ENCODE assay signal across 12 cellular contexts in genomic region chr15:31274496-31275330, GRCh38. TPM values are rescaled to one million over a fixed set of nuclear protein-coding genes. Genes with fewer than 3 reads are reported as not detected.
DNase-seq lines count a peak whose midpoint lies in the region; ATAC-seq, FAIRE-seq and TF ChIP-seq lines count a peak whose summit lies in the region.
"Had no signal": no experiment of that assay in that cellular context is flagged by ENCODE, and none has a peak within 500 bp of the region (broad histone marks: within the 10 kb centered on the region; RNA-seq: fewer than 3 reads in every experiment).

No MANE protein-coding gene starts in this region.

- no peaks in the 10 kb centered on the region for H3K27me3 Mint-ChIP-seq in activated naive CD8-positive, alpha-beta T cell treated with anti-CD3 and anti-CD28 coated beads, Interleukin-2, amount 10 ng/mL, durations not matched to agents 7 days and 5 days
- no peaks in the 10 kb centered on the region for H3K27me3 Mint-ChIP-seq in activated naive CD8-positive, alpha-beta T cell treated with anti-CD3 and anti-CD28 coated beads, Interleukin-2, amount 50 U/mL, for 24 hours

- peaks cover 28% of the 10 kb centered on the region for H3K4me1 Mint-ChIP-seq in activated naive CD8-positive, alpha-beta T cell treated with anti-CD3 and anti-CD28 coated beads, Interleukin-2, amount 10 ng/mL, durations not matched to agents 7 days and 5 days
- peaks cover 11% of the 10 kb centered on the region for H3K4me1 Mint-ChIP-seq in activated naive CD8-positive, alpha-beta T cell treated with anti-CD3 and anti-CD28 coated beads, Interleukin-2, amount 50 U/mL, for 24 hours

- no peak overlapping the region for H3K27ac ChIP-seq in Peyer's patch
- H3K27ac ChIP-seq in suprapubic skin, result no peak overlapping the region

- H3K36me3 ChIP-seq in Peyer's patch (no peaks in the 10 kb centered on the region), suprapubic skin (no peaks in the 10 kb centered on the region)
- H3K36me3 ChIP-seq: HAP-1 had no signal

- peak overlapping the region; percentile 42 for H3K27ac Mint-ChIP-seq in activated naive CD8-positive, alpha-beta T cell treated with anti-CD3 and anti-CD28 coated beads, Interleukin-2, amount 10 ng/mL, durations not matched to agents 7 days and 5 days
- no peak overlapping the region for H3K27ac Mint-ChIP-seq in activated naive CD8-positive, alpha-beta T cell treated with anti-CD3 and anti-CD28 coated beads, Interleukin-2, amount 50 U/mL, for 24 hours

- H3K4me1 ChIP-seq in Peyer's patch (peaks cover 0 to 13% (median 2%) of the 10 kb centered on the region in 4 donors), suprapubic skin (peaks cover 14% of the 10 kb centered on the region)
- H3K4me1 ChIP-seq: HAP-1 had no signal

- POLR2A ChIA-PET in activated naive CD8-positive, alpha-beta T cell treated with anti-CD3 and anti-CD28 coated beads, Interleukin-2, amount 10 ng/mL, durations not matched to agents 7 days and 5 days (lab: Charles Lee), result interaction anchor here (0.9 to 2.0 kb wide), 3 partner anchors 10 to 51 kb away, joined by 3 to 6 read pairs (median 4); partner anchors contain the start of gene KLF13

- no peak for ATAC-seq in activated naive CD8-positive, alpha-beta T cell treated with anti-CD3 and anti-CD28 coated beads, Interleukin-2, amount 10 ng/mL, durations not matched to agents 7 days and 5 days (ENCODE audit: low read depth)
- ATAC-seq in activated naive CD8-positive, alpha-beta T cell treated with anti-CD3 and anti-CD28 coated beads, Interleukin-2, amount 50 U/mL, for 24 hours, result no peak
- peak; percentile 6 for ATAC-seq in left colon

- no peak for TF ChIP-seq EP300 in suprapubic skin (IDR thresholded peaks at IDR 0.05)

- H3K9me3 Mint-ChIP-seq in activated naive CD8-positive, alpha-beta T cell treated with anti-CD3 and anti-CD28 coated beads, Interleukin-2, amount 10 ng/mL, durations not matched to agents 7 days and 5 days, result no peaks in the 10 kb centered on the region
- H3K9me3 Mint-ChIP-seq in activated naive CD8-positive, alpha-beta T cell treated with anti-CD3 and anti-CD28 coated beads, Interleukin-2, amount 50 U/mL, for 24 hours, result no peaks in the 10 kb centered on the region

- WGBS in suprapubic skin, result 90% methylated on average over 8 of the region's 14 CpGs

- intact Hi-C loops in left colon (cut with DNase I, micrococcal nuclease), result no loop called here

- no peak for FAIRE-seq in GM12891 (lab: Jason Lieb, UNC)

- no peaks in the 10 kb centered on the region for H3K27me3 ChIP-seq in Peyer's patch
- no peaks in the 10 kb centered on the region for H3K27me3 ChIP-seq in suprapubic skin

- H3K9me3 ChIP-seq in Peyer's patch, result no peaks in the 10 kb centered on the region
- H3K9me3 ChIP-seq in suprapubic skin, result no peaks in the 10 kb centered on the region
- H3K9me3 ChIP-seq: HAP-1 had no signal

- H3K36me3 Mint-ChIP-seq in activated naive CD8-positive, alpha-beta T cell treated with anti-CD3 and anti-CD28 coated beads, Interleukin-2, amount 10 ng/mL, durations not matched to agents 7 days and 5 days, result no peaks in the 10 kb centered on the region
- H3K36me3 Mint-ChIP-seq in activated naive CD8-positive, alpha-beta T cell treated with anti-CD3 and anti-CD28 coated beads, Interleukin-2, amount 50 U/mL, for 24 hours (ENCODE audit: low read depth), result no peaks in the 10 kb centered on the region

- no peak overlapping the region for H3K4me3 ChIP-seq in Peyer's patch
- H3K4me3 ChIP-seq in suprapubic skin, result no peak overlapping the region
- H3K4me3 ChIP-seq: HAP-1, lung had no signal

- DNase-seq in activated naive CD8-positive, alpha-beta T cell treated with anti-CD3 and anti-CD28 coated beads, Interleukin-2, amount 10 ng/mL, durations not matched to agents 7 days and 5 days, result no peak
- no peak for DNase-seq in activated naive CD8-positive, alpha-beta T cell treated with anti-CD3 and anti-CD28 coated beads, Interleukin-2, amount 50 U/mL, for 24 hours
- DNase-seq in Peyer's patch (peak in 2 of 3 donors; percentile 13 to 40), left colon (peak in 1 of 2 donors; percentile 15), suprapubic skin (ENCODE audit: low spot score in 2 of 2) (peak; percentile 24 to 28), SKM-1 treated with dmso at 0.1 percent for 144 hours (lab: John Stamatoyannopoulos, UW; ENCODE audit: unreplicated experiment) (no peak), GM12891 (ENCODE audit: insufficient read length, low spot score) (no peak), NCI-H1105 treated with DMSO at 0.1 percent for 48 hours (lab: John Stamatoyannopoulos, UW) (no peak)
- DNase-seq: activated naive CD4-positive, alpha-beta T cell; dermis blood vessel endothelial cell had no signal

- TF ChIP-seq CTCF in Peyer's patch (IDR thresholded peaks at IDR 0.05) (no peak), suprapubic skin (IDR thresholded peaks at IDR 0.05) (no peak)

- no peak overlapping the region for H3K4me3 Mint-ChIP-seq in activated naive CD8-positive, alpha-beta T cell treated with anti-CD3 and anti-CD28 coated beads, Interleukin-2, amount 10 ng/mL, durations not matched to agents 7 days and 5 days
- H3K4me3 Mint-ChIP-seq in activated naive CD8-positive, alpha-beta T cell treated with anti-CD3 and anti-CD28 coated beads, Interleukin-2, amount 50 U/mL, for 24 hours, result no peak overlapping the region

- no peak for TF ChIP-seq POLR2A in Peyer's patch (IDR thresholded peaks at IDR 0.05)
- no peak for TF ChIP-seq POLR2A in suprapubic skin (IDR thresholded peaks at IDR 0.05)
- TF ChIP-seq POLR2A in GM12891 (IDR thresholded peaks at IDR 0.05; ENCODE audit: low read depth, low read length), result no peak

TF ChIP-seq in GM12891, 5 proteins besides CTCF, POLR2A, EP300 and RAD21:
- TF ChIP-seq TAF1 (IDR thresholded peaks at IDR 0.05; ENCODE audit: low read depth, low read length) (no peak), POU2F2 (IDR thresholded peaks at IDR 0.05; ENCODE audit: low read depth, low read length) (no peak), POLR2AphosphoS5 (IDR thresholded peaks at IDR 0.05; ENCODE audit: low read depth, low read length) (no peak), PAX5 (IDR thresholded peaks at IDR 0.05; ENCODE audit: insufficient read depth, low read length, severe bottlenecking) (no peak), SPI1 (IDR thresholded peaks at IDR 0.05; ENCODE audit: low read depth, low read length) (no peak)

RNA-seq across cellular contexts. Expression of gene KLF13, which starts 51.9 kb away (rescaled TPM):
- total RNA-seq in activated naive CD8-positive, alpha-beta T cell treated with anti-CD3 and anti-CD28 coated beads, Interleukin-2, amount 10 ng/mL, durations not matched to agents 7 days and 5 days, result 100 to 1,000 TPM; 230 to 252 TPM
- total RNA-seq in Peyer's patch (10 to 100 TPM; 51.2 to 80.4 (median 75.6) TPM), left colon (100 to 1,000 TPM in 1 of 2 donors, 10 to 100 TPM in 1; 36.8 to 103 TPM), suprapubic skin (100 to 1,000 TPM; 141 to 162 (median 145) TPM)
- 47.3 TPM for polyA plus RNA-seq in GM12891 (2012; ENCODE audit: low read depth, missing spikeins)

Comparison
In these comparisons a context has a peak if more than half of its experiments do, and no peak if none do; other contexts are left out.
1. DNase-seq: peak in Peyer's patch (2 of 3) and suprapubic skin (2 of 2); none in activated naive CD8-positive, alpha-beta T cell treated with anti-CD3 and anti-CD28 coated beads, Interleukin-2, amount 10 ng/mL, durations not matched to agents 7 days and 5 days (single experiment), activated naive CD8-positive, alpha-beta T cell treated with anti-CD3 and anti-CD28 coated beads, Interleukin-2, amount 50 U/mL, for 24 hours (single experiment), SKM-1 treated with dmso at 0.1 percent for 144 hours (single experiment), GM12891 (single experiment) and NCI-H1105 treated with DMSO at 0.1 percent for 48 hours (single experiment).